ENCODE assay signal across 21 cellular contexts in the genomic region with DNA sequence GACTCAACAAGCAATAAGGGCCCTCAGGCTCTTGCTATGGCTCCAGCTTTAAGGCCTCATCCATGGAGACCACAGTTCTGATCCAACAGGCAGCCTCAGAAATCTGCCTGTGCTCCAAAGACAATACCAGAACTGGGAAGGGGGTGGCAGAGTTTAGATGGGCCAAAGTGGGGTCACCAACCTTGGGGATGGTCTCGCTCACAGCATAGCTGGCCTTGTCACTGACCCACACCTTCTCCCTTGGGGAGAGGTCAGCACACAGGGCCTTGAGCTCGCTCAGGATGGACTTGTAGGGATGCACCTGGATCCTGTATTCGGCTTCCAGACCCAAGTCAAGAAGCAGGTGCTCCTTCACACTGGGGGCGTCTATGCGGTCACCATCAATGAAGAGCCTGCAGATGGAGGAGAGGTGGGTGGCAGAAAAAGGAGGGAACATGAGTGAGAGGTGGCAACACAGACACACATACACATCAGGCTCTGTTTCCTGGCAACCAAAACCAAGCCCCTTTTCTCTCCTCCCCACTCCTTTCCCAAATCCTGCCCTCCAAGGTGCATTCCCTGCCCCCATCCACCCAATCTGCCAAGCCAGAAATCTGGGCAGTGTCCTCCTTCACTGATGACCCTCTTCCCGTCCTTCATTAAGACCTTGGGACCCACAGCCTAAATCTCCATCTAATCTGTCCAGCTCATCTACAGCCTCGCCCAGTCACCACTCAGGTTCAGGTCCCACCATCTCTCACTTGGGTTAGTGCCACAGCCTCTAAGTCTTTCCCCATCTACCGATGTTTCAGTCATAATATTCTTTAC.
"Had no signal": no experiment of that assay in that cellular context is flagged by ENCODE, and none has a peak within 500 bp of the region (broad histone marks: within the 10 kb centered on the region; RNA-seq: fewer than 3 reads in every experiment).

No MANE protein-coding gene starts in this region.

- H3K9me3 Mint-ChIP-seq: activated naive CD4-positive, alpha-beta T cell treated with anti-CD3 and anti-CD28 coated beads, Interleukin-2, amount 10 ng/mL, durations not matched to agents 7 days and 5 days; activated T-cell treated with anti-CD3 and anti-CD28 coated beads, Interleukin-2, amount 50 U/mL, for 4 hours; immature natural killer cell; mesothelial cell of epicardium; natural killer cell; stimulated activated naive CD8-positive, alpha-beta T cell treated with anti-CD3 and anti-CD28 coated beads, Interleukin-15, Interleukin-2, amounts not matched to agents 100 ng/mL and 50 ng/mL, for 24 hours; WTC11 had no signal

- H2AFZ ChIP-seq: hepatocyte had no signal

- DNase-seq: activated CD8-positive, alpha-beta memory T cell treated with anti-CD3 and anti-CD28 coated beads, Interleukin-2, amount 50 U/mL, for 48 hours; activated naive CD4-positive, alpha-beta T cell treated with anti-CD3 and anti-CD28 coated beads, Interleukin-2, amount 10 ng/mL, durations not matched to agents 7 days and 5 days; activated T-cell treated with anti-CD3 and anti-CD28 coated beads, Interleukin-2, amount 50 U/mL, for 4 hours; body of pancreas; effector CD4-positive, alpha-beta T cell; foreskin melanocyte; immature natural killer cell; kidney glomerular epithelial cell; left ventricle myocardium inferior; natural killer cell; pancreas; psoas muscle; right cardiac atrium; stimulated activated CD4-positive, alpha-beta T cell treated with anti-CD3 and anti-CD28 coated beads, Interleukin-12 subunit alpha, Interleukin-12 subunit beta, amount 100 ng/mL, for 4 hours; T-helper 9 cell had no signal

- H3K9me3 ChIP-seq: body of pancreas, left ventricle myocardium inferior, pancreas, psoas muscle, tibial nerve had no signal

- H3K27me3 Mint-ChIP-seq: activated naive CD4-positive, alpha-beta T cell treated with anti-CD3 and anti-CD28 coated beads, Interleukin-2, amount 10 ng/mL, durations not matched to agents 7 days and 5 days; stimulated activated naive CD8-positive, alpha-beta T cell treated with anti-CD3 and anti-CD28 coated beads, Interleukin-15, Interleukin-2, amounts not matched to agents 100 ng/mL and 50 ng/mL, for 24 hours had no signal

- H3K4me2 ChIP-seq: hepatocyte had no signal

- ATAC-seq: activated T-cell treated with anti-CD3 and anti-CD28 coated beads, Interleukin-2, amount 50 U/mL, for 4 hours; body of pancreas; natural killer cell; pancreas; psoas muscle; right cardiac atrium; WTC11 had no signal

- H3K27ac Mint-ChIP-seq: mesothelial cell of epicardium; stimulated activated naive CD8-positive, alpha-beta T cell treated with anti-CD3 and anti-CD28 coated beads, Interleukin-15, Interleukin-2, amounts not matched to agents 100 ng/mL and 50 ng/mL, for 24 hours; WTC11 had no signal

- H3K4me3 Mint-ChIP-seq: activated naive CD4-positive, alpha-beta T cell treated with anti-CD3 and anti-CD28 coated beads, Interleukin-2, amount 10 ng/mL, durations not matched to agents 7 days and 5 days; activated T-cell treated with anti-CD3 and anti-CD28 coated beads, Interleukin-2, amount 50 U/mL, for 4 hours; immature natural killer cell; mesothelial cell of epicardium; natural killer cell; stimulated activated naive CD8-positive, alpha-beta T cell treated with anti-CD3 and anti-CD28 coated beads, Interleukin-15, Interleukin-2, amounts not matched to agents 100 ng/mL and 50 ng/mL, for 24 hours; WTC11 had no signal

- H3K4me3 ChIP-seq: body of pancreas, cardiac muscle cell, hepatocyte, left ventricle myocardium inferior, pancreas, psoas muscle, tibial nerve had no signal

- H3K27ac ChIP-seq: body of pancreas, hepatocyte, pancreas, psoas muscle had no signal

- H3K27me3 ChIP-seq: body of pancreas, cardiac muscle cell, hepatocyte, pancreas, tibial nerve had no signal
